8 cellular contexts compared by ENCODE assay signal in genomic region chr7:52017802-52018679, GRCh38.
DNase-seq lines count a peak whose midpoint lies in the region; ATAC-seq, FAIRE-seq and TF ChIP-seq lines count a peak whose summit lies in the region.

No MANE protein-coding gene starts in this region.

- ATAC-seq in GM21576 (IDR thresholded peaks at IDR 0.05; ENCODE audit: unreplicated experiment) = no peak
- ATAC-seq in GM21381 (IDR thresholded peaks at IDR 0.05; ENCODE audit: unreplicated experiment) = no peak

- DNase-seq in activated CD4-positive, alpha-beta memory T cell treated with anti-CD3 and anti-CD28 coated beads for 36 hours = peak; percentile 16
- DNase-seq in activated CD4-positive, alpha-beta memory T cell treated with anti-CD3 and anti-CD28 coated beads, Interleukin-2, amount 10 ng/mL, durations not matched to agents 7 days and 5 days = no peak
- DNase-seq in Jurkat, Clone E6-1 (ENCODE audit: low read depth, low spot score) = peak; percentile 61
- DNase-seq in astrocyte (ENCODE audit: low read depth) (no peak), nephron progenitor cell (peak; percentile 53), activated gamma-delta T cell treated with Interleukin-2 at 50 U/mL for 16 hours (no peak)

- H3K9me3 Mint-ChIP-seq in activated CD4-positive, alpha-beta memory T cell treated with anti-CD3 and anti-CD28 coated beads for 36 hours = peaks cover 5% of the 10 kb centered on the region
- peaks cover 5% of the 10 kb centered on the region for H3K9me3 Mint-ChIP-seq in activated CD4-positive, alpha-beta memory T cell treated with anti-CD3 and anti-CD28 coated beads, Interleukin-2, amount 10 ng/mL, durations not matched to agents 7 days and 5 days
- H3K9me3 Mint-ChIP-seq in astrocyte (ENCODE audit: unreplicated experiment) (no peaks in the 10 kb centered on the region), nephron progenitor cell (no peaks in the 10 kb centered on the region)

- H3K4me1 ChIP-seq in astrocyte (ENCODE audit: insufficient read depth, low read length) = no peaks in the 10 kb centered on the region

- no peaks in the 10 kb centered on the region for H3K79me2 ChIP-seq in astrocyte (ENCODE audit: insufficient read depth, low read length)

- no peaks in the 10 kb centered on the region for H3K36me3 Mint-ChIP-seq in activated CD4-positive, alpha-beta memory T cell treated with anti-CD3 and anti-CD28 coated beads for 36 hours
- no peaks in the 10 kb centered on the region for H3K36me3 Mint-ChIP-seq in activated CD4-positive, alpha-beta memory T cell treated with anti-CD3 and anti-CD28 coated beads, Interleukin-2, amount 10 ng/mL, durations not matched to agents 7 days and 5 days (ENCODE audit: low read depth)
- H3K36me3 Mint-ChIP-seq in astrocyte (ENCODE audit: low read depth, unreplicated experiment) (no peaks in the 10 kb centered on the region), nephron progenitor cell (ENCODE audit: low read depth) (no peaks in the 10 kb centered on the region)

- H3K27ac Mint-ChIP-seq in activated CD4-positive, alpha-beta memory T cell treated with anti-CD3 and anti-CD28 coated beads for 36 hours = no peak overlapping the region
- no peak overlapping the region for H3K27ac Mint-ChIP-seq in activated CD4-positive, alpha-beta memory T cell treated with anti-CD3 and anti-CD28 coated beads, Interleukin-2, amount 10 ng/mL, durations not matched to agents 7 days and 5 days
- H3K27ac Mint-ChIP-seq in astrocyte (ENCODE audit: unreplicated experiment) (no peak overlapping the region), nephron progenitor cell (no peak overlapping the region)

- peak overlapping the region; percentile 62 for H3K4me2 ChIP-seq in astrocyte (ENCODE audit: low read length)

- no peaks in the 10 kb centered on the region for H3K27me3 ChIP-seq in astrocyte (ENCODE audit: insufficient read depth, low read length)

- no peak overlapping the region for H3K4me3 Mint-ChIP-seq in activated CD4-positive, alpha-beta memory T cell treated with anti-CD3 and anti-CD28 coated beads for 36 hours
- H3K4me3 Mint-ChIP-seq in activated CD4-positive, alpha-beta memory T cell treated with anti-CD3 and anti-CD28 coated beads, Interleukin-2, amount 10 ng/mL, durations not matched to agents 7 days and 5 days = no peak overlapping the region
- no peak overlapping the region for H3K4me3 Mint-ChIP-seq in astrocyte (ENCODE audit: unreplicated experiment)
- H3K4me3 Mint-ChIP-seq in nephron progenitor cell = no peak overlapping the region

- H3K27me3 Mint-ChIP-seq in activated CD4-positive, alpha-beta memory T cell treated with anti-CD3 and anti-CD28 coated beads for 36 hours = no peaks in the 10 kb centered on the region
- no peaks in the 10 kb centered on the region for H3K27me3 Mint-ChIP-seq in activated CD4-positive, alpha-beta memory T cell treated with anti-CD3 and anti-CD28 coated beads, Interleukin-2, amount 10 ng/mL, durations not matched to agents 7 days and 5 days
- no peaks in the 10 kb centered on the region for H3K27me3 Mint-ChIP-seq in astrocyte (ENCODE audit: low read depth, unreplicated experiment)
- H3K27me3 Mint-ChIP-seq in nephron progenitor cell (ENCODE audit: low read depth, poor library complexity) = no peaks in the 10 kb centered on the region

- FAIRE-seq in astrocyte (lab: Jason Lieb, UNC) = no peak

- intact Hi-C loops in activated CD4-positive, alpha-beta memory T cell treated with anti-CD3 and anti-CD28 coated beads for 36 hours (cut with micrococcal nuclease) = no loop called here

- POLR2A ChIA-PET in activated CD4-positive, alpha-beta memory T cell treated with anti-CD3 and anti-CD28 coated beads for 36 hours (lab: Charles Lee) = no interaction called here
- POLR2A ChIA-PET in activated CD4-positive, alpha-beta memory T cell treated with anti-CD3 and anti-CD28 coated beads, Interleukin-2, amount 10 ng/mL, durations not matched to agents 7 days and 5 days (lab: Charles Lee) = no interaction called here

- no peaks in the 10 kb centered on the region for H3K36me3 ChIP-seq in astrocyte (ENCODE audit: insufficient read depth, low read length)

- H3K9me3 ChIP-seq in astrocyte (ENCODE audit: insufficient read depth, low read depth, low read length) = no peaks in the 10 kb centered on the region

- peak overlapping the region; percentile 49 for H3K4me3 ChIP-seq in Jurkat, Clone E6-1 (ENCODE audit: low read length)
- H3K4me3 ChIP-seq in astrocyte (ENCODE audit: insufficient read depth, low read depth, low read length) = peak overlapping the region; percentile 23

- TF ChIP-seq CTCF in astrocyte (IDR thresholded peaks at IDR 0.05; ENCODE audit: insufficient read depth, low read depth, low read length) (peak; percentile 33), nephron progenitor cell (IDR thresholded peaks at IDR 0.05) (peak; percentile 57)

- CTCF ChIA-PET in activated CD4-positive, alpha-beta memory T cell treated with anti-CD3 and anti-CD28 coated beads for 36 hours (lab: Charles Lee) = no interaction called here
- CTCF ChIA-PET in activated CD4-positive, alpha-beta memory T cell treated with anti-CD3 and anti-CD28 coated beads, Interleukin-2, amount 10 ng/mL, durations not matched to agents 7 days and 5 days (lab: Charles Lee) = no interaction called here

- H3K9ac ChIP-seq in astrocyte (ENCODE audit: low read length) = peak overlapping the region; percentile 10

- no peaks in the 10 kb centered on the region for H3K4me1 Mint-ChIP-seq in activated CD4-positive, alpha-beta memory T cell treated with anti-CD3 and anti-CD28 coated beads for 36 hours (ENCODE audit: low read depth)
- H3K4me1 Mint-ChIP-seq in activated CD4-positive, alpha-beta memory T cell treated with anti-CD3 and anti-CD28 coated beads, Interleukin-2, amount 10 ng/mL, durations not matched to agents 7 days and 5 days = no peaks in the 10 kb centered on the region
- H3K4me1 Mint-ChIP-seq in astrocyte (ENCODE audit: low read depth, unreplicated experiment) = no peaks in the 10 kb centered on the region
- H3K4me1 Mint-ChIP-seq in nephron progenitor cell = no peaks in the 10 kb centered on the region

- H4K20me1 ChIP-seq in astrocyte (ENCODE audit: insufficient read depth, low read length) = no peaks in the 10 kb centered on the region

- H2AFZ ChIP-seq in astrocyte (ENCODE audit: low read depth, low read length) = peak overlapping the region; percentile 56

- H3K27ac ChIP-seq in astrocyte (ENCODE audit: low read depth, low read length) = no peak overlapping the region

Comparison
In these comparisons a context has a peak if more than half of its experiments do, and no peak if none do; other contexts are left out.
1. DNase-seq: peak in activated CD4-positive, alpha-beta memory T cell treated with anti-CD3 and anti-CD28 coated beads for 36 hours (single experiment), Jurkat, Clone E6-1 (single experiment) and nephron progenitor cell (single experiment); none in activated CD4-positive, alpha-beta memory T cell treated with anti-CD3 and anti-CD28 coated beads, Interleukin-2, amount 10 ng/mL, durations not matched to agents 7 days and 5 days (single experiment), astrocyte (single experiment) and activated gamma-delta T cell treated with Interleukin-2 at 50 U/mL for 16 hours (single experiment).